3 cellular contexts compared by ENCODE assay signal in the genomic region with DNA sequence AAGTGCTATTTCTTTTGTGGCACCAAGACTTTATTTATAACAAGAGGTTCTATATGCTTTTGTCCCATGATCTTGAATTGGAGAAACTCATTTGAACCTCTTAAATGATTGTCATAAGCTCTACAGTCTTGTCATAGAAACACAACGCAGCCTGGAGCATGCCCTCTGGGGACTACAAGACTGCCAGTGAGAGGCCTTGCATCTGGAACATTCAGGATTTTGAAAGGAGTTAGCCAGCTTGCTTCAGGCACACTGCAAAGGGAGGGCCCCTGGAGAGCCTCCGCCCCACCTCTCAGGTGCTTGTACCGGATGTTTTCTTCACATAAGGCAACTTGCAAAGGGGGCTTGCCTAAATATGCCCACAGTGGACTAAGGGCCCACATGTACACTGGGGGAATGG.
"Had no signal": no experiment of that assay in that cellular context is flagged by ENCODE, and none has a peak within 500 bp of the region (broad histone marks: within the 10 kb centered on the region; RNA-seq: fewer than 3 reads in every experiment).

No MANE protein-coding gene starts in this region.

- ATAC-seq: GM12878 had no signal

- H3K4me3 ChIP-seq: GM12878 had no signal

- DNase-seq: GDM1, GF-D8 had no signal
